In genomic region chr19:19113040-19113541, GRCh38 we compare ENCODE assay signal across 9 cellular contexts. TPM values are rescaled to one million over a fixed set of nuclear protein-coding genes. Genes with fewer than 3 reads are reported as not detected.
DNase-seq lines count a peak whose midpoint lies in the region; ATAC-seq, FAIRE-seq and TF ChIP-seq lines count a peak whose summit lies in the region.
"Had no signal": no experiment of that assay in that cellular context is flagged by ENCODE, and none has a peak within 500 bp of the region (broad histone marks: within the 10 kb centered on the region; RNA-seq: fewer than 3 reads in every experiment).

No MANE protein-coding gene starts in this region.

- H3K27ac ChIP-seq in A549 (no peak overlapping the region), HCT116 (ENCODE audit: low read depth, low read length) (no peak overlapping the region), RWPE2 (ENCODE audit: poor library complexity, severe bottlenecking) (no peak overlapping the region)
- H3K27ac ChIP-seq: skin epidermis had no signal

- no TSS peak for BruUV-seq in HCT116 (replicated peaks; lab: Mats Ljungman, UMichigan)

- no peaks in the 10 kb centered on the region for H3K27me3 ChIP-seq in HCT116 (ENCODE audit: insufficient read depth, low read length)
- H3K27me3 ChIP-seq in RWPE2 (ENCODE audit: insufficient read depth, poor library complexity, severe bottlenecking), result peaks cover 7% of the 10 kb centered on the region

- RAD21 ChIA-PET in HCT116 (lab: Charles Lee; ENCODE audit: low non-redundant PET in 1 of 2, low total read pairs in 2 of 2, uncharacterized antibody in 2 of 2, unreplicated experiment in 2 of 2), result interaction anchor here in 1 of 2 experiments (0.6 kb wide), 1 partner anchor 130 kb away, joined by 5 read pairs; no protein-coding TSS in a partner anchor

- H3K36me3 ChIP-seq in HCT116 (ENCODE audit: control insufficient read depth in 1 of 2, insufficient read depth in 2 of 2, low read length in 2 of 2) (no peaks in the 10 kb centered on the region; a peak in 1 of 4 replicates), RWPE2 (ENCODE audit: low read depth) (no peaks in the 10 kb centered on the region)

- H3K9ac ChIP-seq in HCT116 (ENCODE audit: low read length), result no peak overlapping the region

- no peak for TF ChIP-seq RAD21 in A549 (conservative IDR thresholded peaks at IDR 0.05 in 1 of 2, IDR thresholded peaks at IDR 0.05 in 1 of 2)
- TF ChIP-seq RAD21 in HCT116 (IDR thresholded peaks at IDR 0.05; ENCODE audit: low read depth), result no peak; the same call in 1 of the 2 replicates

- intact Hi-C loops in HCT116 (cut with micrococcal nuclease), result no loop called here

- H3K4me3 ChIP-seq in A549 (no peak overlapping the region), HCT116 (replicated peaks in 1 of 2; ENCODE audit: low read depth in 1 of 2, low read length in 2 of 2) (no peak overlapping the region), RWPE2 (ENCODE audit: severe bottlenecking) (no peak overlapping the region), foreskin fibroblast (ENCODE audit: low read depth in 1 of 2, low read length in 2 of 2) (no peak overlapping the region)
- H3K4me3 ChIP-seq: skin epidermis had no signal

- CTCF ChIA-PET in A549 (lab: Yijun Ruan, JAX), result interaction anchor here (1.5 kb wide), 1 partner anchor 59 kb away, joined by 5 read pairs; no protein-coding TSS in a partner anchor
- CTCF ChIA-PET in HCT116 (lab: Charles Lee), result no interaction called here

- peak in 1 of 2 experiments; percentile 16 for DNase-seq in A549 (ENCODE audit: low read depth in 1 of 2, low spot score in 1 of 2)
- DNase-seq in HCT116 (ENCODE audit: low read depth, low spot score), result no peak
- DNase-seq in RWPE2 (ENCODE audit: low spot score), result no peak
- DNase-seq in foreskin fibroblast, result peak; percentile 41 to 71
- no peak for DNase-seq in frontal cortex (ENCODE audit: low spot score in 2 of 2)
- DNase-seq in ureter (ENCODE audit: low spot score), result no peak

- no peaks in the 10 kb centered on the region for H4K20me1 ChIP-seq in HCT116 (ENCODE audit: insufficient read depth)

- H3K4me1 ChIP-seq in A549 (no peaks in the 10 kb centered on the region), HCT116 (ENCODE audit: control insufficient read depth in 1 of 2, insufficient read depth in 2 of 2, low read length in 2 of 2) (peaks cover 8 to 14% of the 10 kb centered on the region in 2 experiments), RWPE2 (ENCODE audit: insufficient read depth, poor library complexity, severe bottlenecking) (no peaks in the 10 kb centered on the region)

- ATAC-seq in A549, result peak; percentile 44 to 52; a peak in 4 of 6 replicates
- ATAC-seq in HCT116, result peak; percentile 61
- peak; percentile 56 for ATAC-seq in RWPE2 (ENCODE audit: low read depth)
- no peak for ATAC-seq in HG02571 (IDR thresholded peaks at IDR 0.05; ENCODE audit: unreplicated experiment)
- no peak for ATAC-seq in GM18868 (IDR thresholded peaks at IDR 0.05; ENCODE audit: unreplicated experiment)

- H3K4me2 ChIP-seq in A549, result no peak overlapping the region
- no peak overlapping the region for H3K4me2 ChIP-seq in HCT116 (ENCODE audit: low read length)

- no peak for FAIRE-seq in A549 (lab: Jason Lieb, UNC)
- FAIRE-seq in frontal cortex (lab: Jason Lieb, UNC), result no peak

- no peak overlapping the region for H2AFZ ChIP-seq in HCT116 (ENCODE audit: low read depth, low read length, poor library complexity, severe bottlenecking)

- no peaks in the 10 kb centered on the region for H3K9me2 ChIP-seq in HCT116 (ENCODE audit: insufficient read depth)

- POLR2A ChIA-PET in A549 (lab: Yijun Ruan, JAX) (no interaction called here), HCT116 (lab: Charles Lee) (no interaction called here)

- no peaks in the 10 kb centered on the region for H3K79me2 ChIP-seq in HCT116 (ENCODE audit: insufficient read depth, low read length)

- no CpG with 5 or more reads among the region's 4 CpGs for WGBS in A549 (ENCODE audit: missing lambda C conversion rate)

- TF ChIP-seq EP300 in A549 (IDR thresholded peaks at IDR 0.05), result no peak

- no peaks in the 10 kb centered on the region for H3K9me3 ChIP-seq in A549
- no peaks in the 10 kb centered on the region for H3K9me3 ChIP-seq in HCT116 (ENCODE audit: control insufficient read depth in 1 of 2, insufficient read depth in 1 of 2, low read depth in 1 of 2, low read length in 2 of 2)
- H3K9me3 ChIP-seq in RWPE2 (ENCODE audit: severe bottlenecking), result no peaks in the 10 kb centered on the region

- TF ChIP-seq POLR2A in A549 (IDR thresholded peaks at IDR 0.05; ENCODE audit: low read length) (no peak), HCT116 (IDR thresholded peaks at IDR 0.05; ENCODE audit: borderline replicate concordance, extremely low read depth, insufficient read depth, insufficient read length) (no peak)

- TF ChIP-seq CTCF in A549 (IDR thresholded peaks at IDR 0.05) (no peak), HCT116 (IDR thresholded peaks at IDR 0.05 in 2 of 3, conservative IDR thresholded peaks at IDR 0.05 in 1 of 3; ENCODE audit: borderline replicate concordance in 1 of 3, insufficient read depth in 1 of 3, low read depth in 2 of 3, low read length in 2 of 3) (0 out of 6 replicates have a peak, but pooled peaks of 1 of the 3 experiments have one; percentile 12), RWPE2 (IDR thresholded peaks at IDR 0.05; ENCODE audit: poor library complexity, severe bottlenecking) (no peak), foreskin fibroblast (IDR thresholded peaks at IDR 0.05; ENCODE audit: low read depth, low read length) (no peak)

TF ChIP-seq in A549, 52 proteins besides CTCF, POLR2A, EP300 and RAD21 (continues in another document):
- TF ChIP-seq, protein P1, sequence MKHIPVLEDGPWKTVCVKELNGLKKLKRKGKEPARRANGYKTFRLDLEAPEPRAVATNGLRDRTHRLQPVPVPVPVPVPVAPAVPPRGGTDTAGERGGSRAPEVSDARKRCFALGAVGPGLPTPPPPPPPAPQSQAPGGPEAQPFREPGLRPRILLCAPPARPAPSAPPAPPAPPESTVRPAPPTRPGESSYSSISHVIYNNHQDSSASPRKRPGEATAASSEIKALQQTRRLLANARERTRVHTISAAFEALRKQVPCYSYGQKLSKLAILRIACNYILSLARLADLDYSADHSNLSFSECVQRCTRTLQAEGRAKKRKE (CRISPR knock-in tag; IDR thresholded peaks at IDR 0.05; ENCODE audit: low read depth), result no peak
- TF ChIP-seq EHF (CRISPR knock-in tag; IDR thresholded peaks at IDR 0.05) (no peak), MAZ (IDR thresholded peaks at IDR 0.05; ENCODE audit: borderline replicate concordance, low read depth, low read length) (no peak), MYC (IDR thresholded peaks at IDR 0.05; ENCODE audit: borderline replicate concordance, low read length) (no peak), TP53 (CRISPR knock-in tag; IDR thresholded peaks at IDR 0.05) (no peak)

TF ChIP-seq in HCT116, 20 proteins besides CTCF, POLR2A, EP300 and RAD21:
- no peak for TF ChIP-seq ZNF274 (IDR thresholded peaks at IDR 0.05; ENCODE audit: low read depth, low read length)
- TF ChIP-seq ATF3 (IDR thresholded peaks at IDR 0.05), result no peak
- TF ChIP-seq, protein P2, sequence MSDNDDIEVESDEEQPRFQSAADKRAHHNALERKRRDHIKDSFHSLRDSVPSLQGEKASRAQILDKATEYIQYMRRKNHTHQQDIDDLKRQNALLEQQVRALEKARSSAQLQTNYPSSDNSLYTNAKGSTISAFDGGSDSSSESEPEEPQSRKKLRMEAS (IDR thresholded peaks at IDR 0.05), result no peak
- TF ChIP-seq SRF (IDR thresholded peaks at IDR 0.05; ENCODE audit: low read depth), result no peak
- no peak for TF ChIP-seq YY1 (IDR thresholded peaks at IDR 0.05; ENCODE audit: extremely low read depth, insufficient replicate concordance, low read depth, low read length)
TF ChIP-seq in HCT116: peak in this region for 0.

RNA-seq across cellular contexts. Expression of gene TMEM161A, which starts 25.2 kb away (rescaled TPM):
- polyA plus RNA-seq in A549 (2011; rRNA removed), result 18.3 and 19.3 TPM in 2 replicates
- polyA plus RNA-seq in A549 (2012; cell fraction: cytosol; rRNA removed), result 43.3 and 54.9 TPM in 2 replicates
- polyA plus RNA-seq in A549 (2012; cell fraction: nucleus; rRNA removed), result 141 and 184 TPM in 2 replicates
- polyA plus RNA-seq in A549 (2017; fragmentation: RNase III; extraction: RNeasy Plus Mini Kit Qiagen cat#74134 plus additional on column Dnase treatment), result 19.2 to 22.1 TPM (median 21.3 TPM) in 3 replicates
- polyA minus RNA-seq in A549 (2011; rRNA and poly(A)+ RNA removed), result 30.1 and 50.0 TPM in 2 replicates
- 76.0 TPM for total RNA-seq in HCT116 (2021; ENCODE audit: unreplicated experiment)
- 78.5 and 87.5 TPM in 2 replicates for polyA plus RNA-seq in HCT116 (2012)
- 8.6 TPM for total RNA-seq in frontal cortex
- 25.3 TPM for total RNA-seq in ureter

RNA-seq across cellular contexts. Expression of gene SLC25A42, which starts 49.3 kb away (rescaled TPM):
- 0.85 and 0.92 TPM in 2 replicates for polyA plus RNA-seq in A549 (2011; rRNA removed)
- 1.3 and 1.8 TPM in 2 replicates for polyA plus RNA-seq in A549 (2012; cell fraction: cytosol; rRNA removed)
- 4.5 and 4.8 TPM in 2 replicates for polyA plus RNA-seq in A549 (2012; cell fraction: nucleus; rRNA removed)
- polyA plus RNA-seq in A549 (2017; fragmentation: RNase III; extraction: RNeasy Plus Mini Kit Qiagen cat#74134 plus additional on column Dnase treatment), result 1.3 to 1.7 TPM (median 1.6 TPM) in 3 replicates
- polyA minus RNA-seq in A549 (2011; rRNA and poly(A)+ RNA removed), result 0.78 and 1.9 TPM in 2 replicates
- total RNA-seq in HCT116 (2021; ENCODE audit: unreplicated experiment), result 10.2 TPM
- polyA plus RNA-seq in HCT116 (2012), result 8.2 and 8.6 TPM in 2 replicates
- 10.2 TPM for total RNA-seq in frontal cortex
- total RNA-seq in ureter, result 19.6 TPM

RNA-seq across cellular contexts. Expression of gene MEF2B, which starts 57.0 kb away (rescaled TPM):
- polyA plus RNA-seq in A549 (2011; rRNA removed) (0.10 and 0.20 TPM in 2 replicates), A549 (2017; fragmentation: RNase III; extraction: RNeasy Plus Mini Kit Qiagen cat#74134 plus additional on column Dnase treatment) (0.13 to 0.31 TPM (median 0.29 TPM) in 3 replicates)
- 0.26 and 0.54 TPM in 2 replicates for polyA plus RNA-seq in A549 (2012; cell fraction: cytosol; rRNA removed)
- polyA plus RNA-seq in A549 (2012; cell fraction: nucleus; rRNA removed), result 3.6 and 4.1 TPM in 2 replicates
- polyA minus RNA-seq in A549 (2011; rRNA and poly(A)+ RNA removed), result 0.17 TPM in 1 of 2 replicates, not detected in the other
- total RNA-seq in HCT116 (2021; ENCODE audit: unreplicated experiment) (7.9 TPM), frontal cortex (not detected), ureter (4.4 TPM)
- 0.45 and 0.73 TPM in 2 replicates for polyA plus RNA-seq in HCT116 (2012)

Comparison
In these comparisons a context has a peak if more than half of its experiments do, and no peak if none do; other contexts are left out.
1. ATAC-seq: peak in A549 (2 of 2), HCT116 (single experiment) and RWPE2 (single experiment); none in HG02571 (single experiment) and GM18868 (single experiment).
2. DNase-seq: peak in foreskin fibroblast (2 of 2); none in HCT116 (single experiment), RWPE2 (single experiment), frontal cortex (0 of 2) and ureter (single experiment).